In genomic region chr9:115014438-115014837, GRCh38 we compare ENCODE assay signal across 8 cellular contexts.
"Had no signal": no experiment of that assay in that cellular context is flagged by ENCODE, and none has a peak within 500 bp of the region (broad histone marks: within the 10 kb centered on the region; RNA-seq: fewer than 3 reads in every experiment).

No MANE protein-coding gene starts in this region.

- H3K9me3 Mint-ChIP-seq: activated B cell treated with CpG ODN at 0.5 μM for 24 hours; activated naive CD4-positive, alpha-beta T cell treated with anti-CD3 and anti-CD28 coated beads, Interleukin-2, amount 50 U/mL, for 72 hours; naive B cell; T-cell had no signal

- DNase-seq: cortex of kidney had no signal

- H3K36me3 Mint-ChIP-seq: activated naive CD4-positive, alpha-beta T cell treated with anti-CD3 and anti-CD28 coated beads, Interleukin-2, amount 50 U/mL, for 72 hours; naive B cell; T-cell had no signal

- H3K4me3 Mint-ChIP-seq: activated B cell treated with CpG ODN at 0.5 μM for 24 hours, naive B cell, T-cell had no signal

- H3K4me1 Mint-ChIP-seq: naive B cell had no signal

- H3K27ac Mint-ChIP-seq: activated B cell treated with CpG ODN at 0.5 μM for 24 hours, naive B cell had no signal

- H3K27ac ChIP-seq: left ventricle myocardium inferior, neutrophil, transverse colon had no signal
